Comparison of ENCODE assay signal across 1 cellular context in genomic region chr5:116652196-116652729, GRCh38.
TF ChIP-seq lines count a peak whose summit lies in the region.

No MANE protein-coding gene starts in this region.

TF ChIP-seq in HCT116, 20 proteins besides CTCF, POLR2A, EP300 and RAD21 (continued from another document):
- TF ChIP-seq REST (IDR thresholded peaks at IDR 0.05; ENCODE audit: low read depth) (no peak), ZFX (IDR thresholded peaks at IDR 0.05) (no peak), POLR2AphosphoS5 (IDR thresholded peaks at IDR 0.05; ENCODE audit: low read depth, low read length) (no peak), FOSL1 (IDR thresholded peaks at IDR 0.05; ENCODE audit: low read depth) (peak; percentile 71)
